ENCODE assay signal across 20 cellular contexts in the genomic region with DNA sequence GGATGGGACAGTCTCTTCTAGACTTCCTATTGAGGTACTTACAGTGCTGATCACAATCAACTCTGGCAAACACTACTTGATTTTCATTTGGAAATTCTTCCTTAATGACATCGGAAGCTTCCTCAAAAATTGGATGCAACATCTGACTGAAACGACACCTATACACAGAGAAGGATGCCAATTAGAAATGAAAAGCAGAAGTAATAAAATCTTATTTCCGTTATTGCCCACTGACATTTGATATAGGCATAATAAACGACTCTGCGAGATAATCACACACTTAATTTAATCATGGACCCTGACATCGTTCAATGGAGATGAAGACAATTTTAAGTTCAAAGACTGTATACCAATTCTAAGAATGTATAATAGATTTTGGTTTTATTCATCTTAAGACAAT.
"Had no signal": no experiment of that assay in that cellular context is flagged by ENCODE, and none has a peak within 500 bp of the region (broad histone marks: within the 10 kb centered on the region; RNA-seq: fewer than 3 reads in every experiment).

No MANE protein-coding gene starts in this region.

- DNase-seq: activated CD4-positive, alpha-beta T cell treated with anti-CD3 and anti-CD28 coated beads for 36 hours; activated CD4-positive, alpha-beta T cell treated with anti-CD3 and anti-CD28 coated beads, Interleukin-2, amount 50 U/mL, for 48 hours; activated naive CD8-positive, alpha-beta T cell treated with anti-CD3 and anti-CD28 coated beads, Interleukin-2, amount 10 ng/mL, durations not matched to agents 7 days and 5 days; activated T-cell treated with anti-CD3 and anti-CD28 coated beads for 4 hours; amygdala; effector memory CD4-positive, alpha-beta T cell; left colon; stimulated activated CD4-positive, alpha-beta T cell treated with anti-CD3 and anti-CD28 coated beads, Interleukin-2, amount 100 ng/mL, for 24 hours; T-cell; T1000; WERI-Rb-1 had no signal

- H3K4me3 ChIP-seq: cardiac muscle cell, hepatocyte, lung, prostate gland, right atrium auricular region, tibial nerve had no signal

- H3K27me3 ChIP-seq: cardiac muscle cell, hepatocyte, right atrium auricular region, tibial nerve had no signal

- H3K4me3 Mint-ChIP-seq: activated CD4-positive, alpha-beta T cell treated with anti-CD3 and anti-CD28 coated beads for 36 hours; activated naive CD8-positive, alpha-beta T cell treated with anti-CD3 and anti-CD28 coated beads, Interleukin-2, amount 10 ng/mL, durations not matched to agents 7 days and 5 days; activated T-helper 1 cell treated with anti-CD3 and anti-CD28 coated beads, Interleukin-12 subunit alpha, Interleukin-12 subunit beta, Interleukin-2, Interleukin-4 antibody, amounts not matched to agents 30 ng/mL and 10 ng/mL and 1 ng/mL, durations not matched to agents 14 hours and 24 hours and 36 hours; dendritic cell treated with granulocyte-macrophage colony-stimulating factor and Interleukin-4, amounts not matched to agents 40 ng/mL and 50 ng/mL, for 4 days; stimulated activated naive CD8-positive, alpha-beta T cell treated with anti-CD3 and anti-CD28 coated beads, Interleukin-15, Interleukin-2, amounts not matched to agents 100 ng/mL and 50 ng/mL, for 24 hours; T-cell had no signal

- ATAC-seq: activated CD4-positive, alpha-beta T cell treated with anti-CD3 and anti-CD28 coated beads for 36 hours; left colon; T-cell had no signal

- H3K27me3 Mint-ChIP-seq: activated CD4-positive, alpha-beta T cell treated with anti-CD3 and anti-CD28 coated beads for 36 hours; activated naive CD8-positive, alpha-beta T cell treated with anti-CD3 and anti-CD28 coated beads, Interleukin-2, amount 10 ng/mL, durations not matched to agents 7 days and 5 days; dendritic cell treated with granulocyte-macrophage colony-stimulating factor and Interleukin-4, amounts not matched to agents 40 ng/mL and 50 ng/mL, for 4 days; stimulated activated naive CD8-positive, alpha-beta T cell treated with anti-CD3 and anti-CD28 coated beads, Interleukin-15, Interleukin-2, amounts not matched to agents 100 ng/mL and 50 ng/mL, for 24 hours; T-cell had no signal

- H3K36me3 ChIP-seq: cardiac muscle cell, prostate gland, right atrium auricular region had no signal

- H3K4me1 ChIP-seq: prostate gland, right atrium auricular region had no signal

- H3K27ac Mint-ChIP-seq: activated CD4-positive, alpha-beta T cell treated with anti-CD3 and anti-CD28 coated beads for 36 hours; activated naive CD8-positive, alpha-beta T cell treated with anti-CD3 and anti-CD28 coated beads, Interleukin-2, amount 10 ng/mL, durations not matched to agents 7 days and 5 days; activated T-helper 1 cell treated with anti-CD3 and anti-CD28 coated beads, Interleukin-12 subunit alpha, Interleukin-12 subunit beta, Interleukin-2, Interleukin-4 antibody, amounts not matched to agents 30 ng/mL and 10 ng/mL and 1 ng/mL, durations not matched to agents 14 hours and 24 hours and 36 hours; dendritic cell treated with granulocyte-macrophage colony-stimulating factor and Interleukin-4, amounts not matched to agents 40 ng/mL and 50 ng/mL, for 4 days; stimulated activated naive CD8-positive, alpha-beta T cell treated with anti-CD3 and anti-CD28 coated beads, Interleukin-15, Interleukin-2, amounts not matched to agents 100 ng/mL and 50 ng/mL, for 24 hours had no signal

- H3K4me2 ChIP-seq: hepatocyte had no signal

- H3K9me3 Mint-ChIP-seq: activated naive CD8-positive, alpha-beta T cell treated with anti-CD3 and anti-CD28 coated beads, Interleukin-2, amount 10 ng/mL, durations not matched to agents 7 days and 5 days; activated T-helper 1 cell treated with anti-CD3 and anti-CD28 coated beads, Interleukin-12 subunit alpha, Interleukin-12 subunit beta, Interleukin-2, Interleukin-4 antibody, amounts not matched to agents 30 ng/mL and 10 ng/mL and 1 ng/mL, durations not matched to agents 14 hours and 24 hours and 36 hours; dendritic cell treated with granulocyte-macrophage colony-stimulating factor and Interleukin-4, amounts not matched to agents 40 ng/mL and 50 ng/mL, for 4 days; stimulated activated naive CD8-positive, alpha-beta T cell treated with anti-CD3 and anti-CD28 coated beads, Interleukin-15, Interleukin-2, amounts not matched to agents 100 ng/mL and 50 ng/mL, for 24 hours; T-cell had no signal

- H2AFZ ChIP-seq: hepatocyte had no signal

- H3K27ac ChIP-seq: cardiac muscle cell, hepatocyte, prostate gland, right atrium auricular region, tibial nerve, WERI-Rb-1 had no signal

- H3K9me3 ChIP-seq: prostate gland, right atrium auricular region, tibial nerve had no signal

- H3K4me1 Mint-ChIP-seq: activated naive CD8-positive, alpha-beta T cell treated with anti-CD3 and anti-CD28 coated beads, Interleukin-2, amount 10 ng/mL, durations not matched to agents 7 days and 5 days had no signal
